In genomic region chr12:49907352-49907751, GRCh38 we compare ENCODE assay signal across 19 cellular contexts. TPM values are rescaled to one million over a fixed set of nuclear protein-coding genes. Genes with fewer than 3 reads are reported as not detected.
"Had no signal": no experiment of that assay in that cellular context is flagged by ENCODE, and none has a peak within 500 bp of the region (broad histone marks: within the 10 kb centered on the region; RNA-seq: fewer than 3 reads in every experiment).

No MANE protein-coding gene starts in this region.

- H3K27ac ChIP-seq: foreskin keratinocyte, left lung, prostate gland, right atrium auricular region, suprapubic skin had no signal

- DNase-seq: activated B cell treated with CpG ODN at 0.5 μM for 24 hours; activated CD4-positive, alpha-beta memory T cell treated with anti-CD3 and anti-CD28 coated beads for 36 hours; activated CD4-positive, alpha-beta T cell treated with anti-CD3 and anti-CD28 coated beads for 4 hours; activated T-cell treated with anti-CD3 and anti-CD28 coated beads for 4 hours; foreskin keratinocyte; mesendoderm; occipital lobe; stimulated activated naive CD8-positive, alpha-beta T cell treated with anti-CD3 and anti-CD28 coated beads, Interleukin-15, Interleukin-2, amounts not matched to agents 100 U/mL and 50 U/mL, for 24 hours; T-helper 1 cell; T-helper 9 cell had no signal

- H3K36me3 ChIP-seq: left lung, prostate gland, right atrium auricular region, suprapubic skin had no signal

- H3K9me3 ChIP-seq: left lung, prostate gland, right atrium auricular region, suprapubic skin had no signal

- ATAC-seq: foreskin keratinocyte; left lung; stimulated activated naive CD8-positive, alpha-beta T cell treated with anti-CD3 and anti-CD28 coated beads, Interleukin-15, Interleukin-2, amounts not matched to agents 100 U/mL and 50 U/mL, for 24 hours had no signal

- H3K27me3 ChIP-seq: right atrium auricular region had no signal

- H3K4me3 Mint-ChIP-seq: activated B cell treated with CpG ODN at 0.5 μM for 24 hours; activated CD4-positive, alpha-beta memory T cell treated with anti-CD3 and anti-CD28 coated beads for 36 hours; activated naive CD8-positive, alpha-beta T cell; nephron had no signal

- H3K4me1 ChIP-seq: foreskin keratinocyte, prostate gland had no signal

- H3K36me3 Mint-ChIP-seq: activated CD4-positive, alpha-beta memory T cell treated with anti-CD3 and anti-CD28 coated beads for 36 hours; activated naive CD8-positive, alpha-beta T cell had no signal

- H3K9me3 Mint-ChIP-seq: activated B cell treated with CpG ODN at 0.5 μM for 24 hours; activated CD4-positive, alpha-beta memory T cell treated with anti-CD3 and anti-CD28 coated beads for 36 hours; nephron had no signal

- H3K4me3 ChIP-seq: left lung, prostate gland, right atrium auricular region, suprapubic skin had no signal

- H3K27me3 Mint-ChIP-seq: activated CD4-positive, alpha-beta memory T cell treated with anti-CD3 and anti-CD28 coated beads for 36 hours; activated naive CD8-positive, alpha-beta T cell had no signal

RNA-seq across cellular contexts. Expression of gene FAIM2, which starts 3.7 kb away (rescaled TPM):
- total RNA-seq: activated B cell treated with CpG ODN at 0.5 μM for 24 hours, epithelial cell of proximal tubule, foreskin keratinocyte had no signal

RNA-seq across cellular contexts. Expression of gene AQP2, which starts 43.2 kb away (rescaled TPM):
- total RNA-seq: activated B cell treated with CpG ODN at 0.5 μM for 24 hours; activated CD4-positive, alpha-beta memory T cell treated with anti-CD3 and anti-CD28 coated beads for 36 hours; epithelial cell of proximal tubule; fibroblast of lung; foreskin keratinocyte; occipital lobe; skeletal muscle tissue had no signal

RNA-seq across cellular contexts. Expression of gene AQP5, which starts 54.3 kb away (rescaled TPM):
- total RNA-seq: activated B cell treated with CpG ODN at 0.5 μM for 24 hours; activated CD4-positive, alpha-beta memory T cell treated with anti-CD3 and anti-CD28 coated beads for 36 hours; epithelial cell of proximal tubule; fibroblast of lung; foreskin keratinocyte had no signal
